1 cellular context compared by ENCODE assay signal in the genomic region with DNA sequence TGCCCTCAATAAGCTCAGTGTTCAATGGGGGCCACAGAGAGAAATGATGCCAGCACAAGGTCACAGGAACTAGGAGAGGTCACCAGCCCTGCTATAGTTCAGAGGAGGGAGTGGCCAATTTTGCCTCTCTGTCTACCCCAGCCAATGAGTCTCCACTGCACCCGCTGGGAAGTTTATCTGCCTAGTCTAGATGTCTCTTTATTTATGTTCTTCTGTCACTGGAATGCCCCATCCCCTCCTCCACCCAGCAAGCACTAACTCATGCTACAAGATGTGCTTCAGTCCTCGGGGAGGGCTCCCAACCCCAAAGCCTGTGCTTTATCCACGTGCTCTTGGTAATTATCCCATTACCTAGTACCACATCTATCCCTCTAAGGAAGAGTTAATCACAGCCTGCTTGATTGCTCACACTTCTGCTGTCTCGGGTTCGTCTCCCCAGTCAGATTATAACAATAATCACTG.
A peak's percentile ranks its signal among the peaks of the same experiment; 100 is the strongest.
TF ChIP-seq lines count a peak whose summit lies in the region.

No MANE protein-coding gene starts in this region.

TF ChIP-seq in IMR-90, 13 proteins besides CTCF, POLR2A, EP300 and RAD21:
- TF ChIP-seq MXI1 (IDR thresholded peaks at IDR 0.05; ENCODE audit: borderline replicate concordance, low read depth, low read length) (peak; percentile 46; the same call in 1 of the 2 replicates), BHLHE40 (IDR thresholded peaks at IDR 0.05; ENCODE audit: low read depth, low read length) (peak; percentile 47; the same call in 1 of the 2 replicates), MAZ (IDR thresholded peaks at IDR 0.05; ENCODE audit: borderline replicate concordance, low read depth, low read length) (peak; percentile 57), FOS (IDR thresholded peaks at IDR 0.05; ENCODE audit: low read depth, low read length) (0 out of 2 replicates have a peak, but pooled peaks have one; percentile 26)
- TF ChIP-seq, protein P1, sequence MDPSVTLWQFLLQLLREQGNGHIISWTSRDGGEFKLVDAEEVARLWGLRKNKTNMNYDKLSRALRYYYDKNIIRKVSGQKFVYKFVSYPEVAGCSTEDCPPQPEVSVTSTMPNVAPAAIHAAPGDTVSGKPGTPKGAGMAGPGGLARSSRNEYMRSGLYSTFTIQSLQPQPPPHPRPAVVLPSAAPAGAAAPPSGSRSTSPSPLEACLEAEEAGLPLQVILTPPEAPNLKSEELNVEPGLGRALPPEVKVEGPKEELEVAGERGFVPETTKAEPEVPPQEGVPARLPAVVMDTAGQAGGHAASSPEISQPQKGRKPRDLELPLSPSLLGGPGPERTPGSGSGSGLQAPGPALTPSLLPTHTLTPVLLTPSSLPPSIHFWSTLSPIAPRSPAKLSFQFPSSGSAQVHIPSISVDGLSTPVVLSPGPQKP (IDR thresholded peaks at IDR 0.05; ENCODE audit: borderline replicate concordance, low read depth, low read length) = no peak
